Comparison of ENCODE assay signal across 20 cellular contexts in the genomic region with DNA sequence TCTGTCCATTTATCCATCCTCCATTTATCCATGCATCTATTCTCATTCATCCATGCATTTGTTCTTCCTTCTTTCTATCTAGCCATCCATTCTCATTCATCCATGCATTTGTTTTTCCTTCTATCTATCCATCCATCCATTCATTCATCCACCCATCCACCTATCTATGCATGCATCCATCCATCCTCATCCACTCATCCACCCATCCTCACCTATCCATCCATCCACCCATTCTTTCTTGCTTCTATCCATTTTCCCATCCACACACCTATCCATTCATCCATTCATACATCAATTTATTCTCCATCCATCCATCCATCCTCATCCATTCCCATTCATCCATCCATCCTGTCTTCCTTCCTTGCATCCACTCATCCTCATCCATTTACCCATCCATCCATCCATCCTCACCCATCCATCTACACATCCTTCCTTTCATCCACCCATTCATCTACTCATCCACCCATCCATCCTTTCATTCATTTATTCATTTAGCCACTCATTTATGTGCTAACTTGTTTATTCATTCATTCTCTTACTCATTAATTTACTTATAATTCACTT. TPM values are rescaled to one million over a fixed set of nuclear protein-coding genes. Genes with fewer than 3 reads are reported as not detected.
DNase-seq lines count a peak whose midpoint lies in the region; ATAC-seq and TF ChIP-seq lines count a peak whose summit lies in the region.
"Had no signal": no experiment of that assay in that cellular context is flagged by ENCODE, and none has a peak within 500 bp of the region (broad histone marks: within the 10 kb centered on the region; RNA-seq: fewer than 3 reads in every experiment).

No MANE protein-coding gene starts in this region.

- H3K27ac ChIP-seq in IMR-90 (ENCODE audit: insufficient read depth, low read length) (no peak overlapping the region), PC-9 (no peak overlapping the region)

- in situ Hi-C loops in IMR-90 (cut with MboI; ENCODE audit: low sequenced_read_pairs): no loop called here

- CTCF ChIA-PET in IMR-90 (lab: Yijun Ruan, JAX) (no interaction called here), PC-9 (lab: Charles Lee) (no interaction called here)

- H3F3A ChIP-seq in PC-9 (ENCODE audit: insufficient read depth, low read depth): no peaks in the 10 kb centered on the region

- no peak overlapping the region for H3K4me2 ChIP-seq in IMR-90 (ENCODE audit: low read depth, low read length)
- H3K4me2 ChIP-seq in PC-9: no peak overlapping the region
- H3K4me2 ChIP-seq: GM23338 had no signal

- no peak overlapping the region for H3K27ac Mint-ChIP-seq in natural killer cell treated with Interleukin-12 subunit alpha and Interleukin-12 subunit beta and Interleukin-15 and Interleukin-18, amount 100 ng/mL, for 72 hours
- no peak overlapping the region for H3K27ac Mint-ChIP-seq in natural killer cell
- no peak overlapping the region for H3K27ac Mint-ChIP-seq in endothelial cell (ENCODE audit: unreplicated experiment)
- H3K27ac Mint-ChIP-seq: GM23338 had no signal

- no peak overlapping the region for H3K14ac ChIP-seq in IMR-90 (replicated peaks; ENCODE audit: low read depth, low read length)

- no peaks in the 10 kb centered on the region for H3K27me3 ChIP-seq in IMR-90 (ENCODE audit: control insufficient read depth, insufficient read depth, low read length)
- peaks cover 28% of the 10 kb centered on the region; the same call in 1 of the 2 replicates for H3K27me3 ChIP-seq in PC-9 (ENCODE audit: insufficient read depth, low read depth)

- intact Hi-C loops in natural killer cell (cut with micrococcal nuclease) (no loop called here), IMR-90 (cut with micrococcal nuclease) (no loop called here), PC-9 (cut with micrococcal nuclease; ENCODE audit: unreplicated experiment) (no loop called here)

- H3K23ac ChIP-seq in IMR-90 (ENCODE audit: low read depth, low read length): no peak overlapping the region

- H2BK15ac ChIP-seq in IMR-90 (ENCODE audit: low read depth, low read length): no peak overlapping the region

- no peak overlapping the region for H2AK9ac ChIP-seq in IMR-90 (replicated peaks; ENCODE audit: low read depth, low read length, poor library complexity)

- no peak for ATAC-seq in natural killer cell treated with Interleukin-12 subunit alpha and Interleukin-12 subunit beta and Interleukin-15 and Interleukin-18, amount 100 ng/mL, for 72 hours
- ATAC-seq in natural killer cell (no peak), IMR-90 (ENCODE audit: low read depth) (no peak)
- ATAC-seq: GM23338 had no signal

- peaks cover 10% of the 10 kb centered on the region for H3K36me3 Mint-ChIP-seq in natural killer cell treated with Interleukin-12 subunit alpha and Interleukin-12 subunit beta and Interleukin-15 and Interleukin-18, amount 100 ng/mL, for 72 hours
- no peaks in the 10 kb centered on the region for H3K36me3 Mint-ChIP-seq in natural killer cell
- peaks cover 18% of the 10 kb centered on the region for H3K36me3 Mint-ChIP-seq in endothelial cell (ENCODE audit: low read depth, unreplicated experiment)
- H3K36me3 Mint-ChIP-seq: CD4-positive, alpha-beta memory T cell had no signal

- no peaks in the 10 kb centered on the region for H4K20me1 ChIP-seq in IMR-90 (ENCODE audit: insufficient read depth, low read length)
- no peaks in the 10 kb centered on the region for H4K20me1 ChIP-seq in PC-9 (ENCODE audit: insufficient read depth)

- no peak for TF ChIP-seq CTCF in natural killer cell (IDR thresholded peaks at IDR 0.05)
- no peak for TF ChIP-seq CTCF in IMR-90 (conservative IDR thresholded peaks at IDR 0.05; ENCODE audit: low read depth, low read length)
- no peak for TF ChIP-seq CTCF in endothelial cell (IDR thresholded peaks at IDR 0.05; ENCODE audit: unreplicated experiment)
- no peak for TF ChIP-seq CTCF in PC-9 (conservative IDR thresholded peaks at IDR 0.05)

- no peaks in the 10 kb centered on the region for H3K4me1 ChIP-seq in IMR-90 (ENCODE audit: control insufficient read depth, insufficient read depth, low read length)
- no peaks in the 10 kb centered on the region for H3K4me1 ChIP-seq in PC-9 (replicated peaks; ENCODE audit: insufficient read depth)
- H3K4me1 ChIP-seq: HAP-1 had no signal

- H3K18ac ChIP-seq in IMR-90 (ENCODE audit: low read depth, low read length): no peak overlapping the region

- H2AFZ ChIP-seq in IMR-90 (replicated peaks; ENCODE audit: low read length, poor library complexity) (no peak overlapping the region), PC-9 (no peak overlapping the region)
- H2AFZ ChIP-seq: GM23338 had no signal

- H3K4me1 Mint-ChIP-seq in natural killer cell treated with Interleukin-12 subunit alpha and Interleukin-12 subunit beta and Interleukin-15 and Interleukin-18, amount 100 ng/mL, for 72 hours (ENCODE audit: low read depth in 2 of 2): peaks cover 36 to 39% of the 10 kb centered on the region in 2 donors
- H3K4me1 Mint-ChIP-seq in natural killer cell (peaks cover 24 to 44% of the 10 kb centered on the region in 2 donors), endothelial cell (ENCODE audit: unreplicated experiment) (no peaks in the 10 kb centered on the region)
- H3K4me1 Mint-ChIP-seq: GM23338 had no signal

- H3K9me2 ChIP-seq in PC-9 (ENCODE audit: insufficient read depth): no peaks in the 10 kb centered on the region

- H3K4me3 ChIP-seq in IMR-90 (ENCODE audit: insufficient read depth, low read depth, low read length) (no peak overlapping the region), PC-9 (no peak overlapping the region)
- H3K4me3 ChIP-seq: GM23338, HAP-1 had no signal

- no peak overlapping the region for H4K5ac ChIP-seq in IMR-90 (ENCODE audit: low read depth, low read length)

- dilution Hi-C loops in IMR-90 (cut with HindIII; ENCODE audit: low sequenced_read_pairs, unreplicated experiment): no loop called here

- no peak for TF ChIP-seq POLR2A in IMR-90 (IDR thresholded peaks at IDR 0.05; ENCODE audit: low read depth, low read length)

- peaks cover 19% of the 10 kb centered on the region for H3K9me3 Mint-ChIP-seq in natural killer cell treated with Interleukin-12 subunit alpha and Interleukin-12 subunit beta and Interleukin-15 and Interleukin-18, amount 100 ng/mL, for 72 hours
- peaks cover 16 to 18% of the 10 kb centered on the region in 2 donors for H3K9me3 Mint-ChIP-seq in natural killer cell
- peaks cover 49% of the 10 kb centered on the region for H3K9me3 Mint-ChIP-seq in endothelial cell (ENCODE audit: unreplicated experiment)

- H2BK120ac ChIP-seq in IMR-90 (ENCODE audit: low read depth, low read length): no peak overlapping the region

- H3K79me2 ChIP-seq in PC-9 (ENCODE audit: low read depth): no peaks in the 10 kb centered on the region

- no peak for DNase-seq in natural killer cell treated with Interleukin-12 subunit alpha and Interleukin-12 subunit beta and Interleukin-15 and Interleukin-18, amount 100 ng/mL, for 72 hours (ENCODE audit: low spot score)
- DNase-seq in natural killer cell: no peak
- DNase-seq in IMR-90: no peak
- no peak for DNase-seq in endothelial cell (ENCODE audit: low spot score)
- no peak for DNase-seq in stimulated activated CD4-positive, alpha-beta T cell treated with anti-CD3 and anti-CD28 coated beads, Interleukin-4, amount 100 ng/mL, for 1 hour
- DNase-seq in PC-9: no peak
- DNase-seq: C1 segment of cervical spinal cord; Calu3; CD4-positive, alpha-beta memory T cell; COR-L47; DMS53; DMS79 treated with DMSO at 0.1 percent for 48 hours; GF-D8 had no signal

- H3K9me1 ChIP-seq in IMR-90 (ENCODE audit: insufficient read depth, low read length): no peaks in the 10 kb centered on the region

- H3K36me3 ChIP-seq in IMR-90 (ENCODE audit: control insufficient read depth, insufficient read depth, low read length) (no peaks in the 10 kb centered on the region), PC-9 (ENCODE audit: low read depth) (no peaks in the 10 kb centered on the region)
- H3K36me3 ChIP-seq: HAP-1 had no signal

- no peak overlapping the region for H2BK20ac ChIP-seq in IMR-90 (ENCODE audit: low read depth, low read length)

- BruUV-seq in IMR-90 (replicated peaks; lab: Mats Ljungman, UMichigan) (no TSS peak), PC-9 (replicated peaks; lab: Mats Ljungman, UMichigan) (no TSS peak)

- no peak overlapping the region for H3K4ac ChIP-seq in IMR-90 (ENCODE audit: low read depth, low read length)

- H3K56ac ChIP-seq in IMR-90 (ENCODE audit: extremely low read depth, insufficient read depth, low read length): no peak overlapping the region

- POLR2A ChIA-PET in IMR-90 (lab: Charles Lee; ENCODE audit: unreplicated experiment) (no interaction called here), PC-9 (lab: Charles Lee; ENCODE audit: unreplicated experiment) (no interaction called here)

- H2AK5ac ChIP-seq in IMR-90 (ENCODE audit: low read depth, low read length): no peak overlapping the region

- peak overlapping the region; percentile 62 for H2BK5ac ChIP-seq in IMR-90 (ENCODE audit: low read depth, low read length, poor library complexity, severe bottlenecking)

- H3K27me3 Mint-ChIP-seq in natural killer cell treated with Interleukin-12 subunit alpha and Interleukin-12 subunit beta and Interleukin-15 and Interleukin-18, amount 100 ng/mL, for 72 hours: peaks cover 2 to 8% of the 10 kb centered on the region in 2 donors
- H3K27me3 Mint-ChIP-seq in natural killer cell (ENCODE audit: low read depth in 2 of 2) (peaks cover 0 to 8% of the 10 kb centered on the region in 2 donors), endothelial cell (ENCODE audit: unreplicated experiment) (peaks cover 9% of the 10 kb centered on the region)

- no peak overlapping the region for H3K9ac ChIP-seq in IMR-90 (ENCODE audit: low read depth, low read length)

- no peak overlapping the region for H4K91ac ChIP-seq in IMR-90 (ENCODE audit: insufficient read depth, low read depth, low read length)

- H3K79me1 ChIP-seq in IMR-90 (ENCODE audit: low read depth in 1 of 2, low read length in 2 of 2): no peaks in the 10 kb centered on the region

- no peak for TF ChIP-seq RAD21 in IMR-90 (IDR thresholded peaks at IDR 0.05; ENCODE audit: low read length)

- H3K4me3 Mint-ChIP-seq in natural killer cell treated with Interleukin-12 subunit alpha and Interleukin-12 subunit beta and Interleukin-15 and Interleukin-18, amount 100 ng/mL, for 72 hours: peak overlapping the region; percentile 2
- H3K4me3 Mint-ChIP-seq in natural killer cell (no peak overlapping the region), endothelial cell (ENCODE audit: unreplicated experiment) (peak overlapping the region; percentile 40)
- H3K4me3 Mint-ChIP-seq: CD4-positive, alpha-beta memory T cell; GM23338 had no signal

- peaks cover 21% of the 10 kb centered on the region for H3K9me3 ChIP-seq in IMR-90 (ENCODE audit: control insufficient read depth, insufficient read depth, low read length)
- 0 out of 2 replicates have a peak, but pooled peaks cover 4% of the 10 kb centered on the region for H3K9me3 ChIP-seq in PC-9 (ENCODE audit: insufficient read depth, low read depth)
- H3K9me3 ChIP-seq: HAP-1 had no signal

- no peak overlapping the region for H4K8ac ChIP-seq in IMR-90 (ENCODE audit: low read depth in 2 of 2, low read length in 2 of 2)

RNA-seq across cellular contexts. Expression of gene ACTL9, which starts 20.3 kb away (rescaled TPM):
- not detected for total RNA-seq in natural killer cell treated with Interleukin-12 subunit alpha and Interleukin-12 subunit beta and Interleukin-15 and Interleukin-18, amount 100 ng/mL, for 72 hours
- total RNA-seq in natural killer cell (not detected), IMR-90 (2012; rRNA removed) (not detected in 2 replicates), endothelial cell (ENCODE audit: unreplicated experiment) (not detected), PC-9 (2021) (not detected in 2 replicates)
- not detected in 2 replicates for polyA plus RNA-seq in IMR-90 (2012; rRNA removed)
- polyA plus RNA-seq in IMR-90 (2012; cell fraction: cytosol; rRNA removed): not detected in 2 replicates
- polyA plus RNA-seq in IMR-90 (2012; cell fraction: nucleus; rRNA removed; ENCODE audit: low replicate concordance): not detected in 2 replicates
- total RNA-seq: A172; A673; Calu3; CD4-positive, alpha-beta memory T cell; Daoy; G401; GM23338 had no signal
- polyA plus RNA-seq: BJ; CD4-positive, alpha-beta memory T cell; GM23338 had no signal

RNA-seq across cellular contexts. Expression of gene OR2Z1, which starts 43.1 kb away (rescaled TPM):
- total RNA-seq in natural killer cell treated with Interleukin-12 subunit alpha and Interleukin-12 subunit beta and Interleukin-15 and Interleukin-18, amount 100 ng/mL, for 72 hours: not detected
- under 1 TPM in 1 of 3 donors, not detected in 2; 0.43 TPM for total RNA-seq in natural killer cell
- not detected in 2 replicates for total RNA-seq in IMR-90 (2012; rRNA removed)
- polyA plus RNA-seq in IMR-90 (2012; rRNA removed): not detected in 2 replicates
- polyA plus RNA-seq in IMR-90 (2012; cell fraction: cytosol; rRNA removed): not detected in 2 replicates
- polyA plus RNA-seq in IMR-90 (2012; cell fraction: nucleus; rRNA removed; ENCODE audit: low replicate concordance): not detected in 2 replicates
- total RNA-seq in endothelial cell (ENCODE audit: unreplicated experiment): not detected
- total RNA-seq in PC-9 (2021): not detected in 2 replicates
- total RNA-seq: A172; A673; Calu3; CD4-positive, alpha-beta memory T cell; Daoy; G401; GM23338 had no signal
- polyA plus RNA-seq: BJ; CD4-positive, alpha-beta memory T cell; GM23338 had no signal

RNA-seq across cellular contexts. Expression of gene NFILZ, which starts 47.9 kb away (rescaled TPM):
- not detected for total RNA-seq in natural killer cell treated with Interleukin-12 subunit alpha and Interleukin-12 subunit beta and Interleukin-15 and Interleukin-18, amount 100 ng/mL, for 72 hours
- total RNA-seq in natural killer cell (not detected), IMR-90 (2012; rRNA removed) (not detected in 2 replicates), endothelial cell (ENCODE audit: unreplicated experiment) (not detected), PC-9 (2021) (not detected in 2 replicates)
- not detected in 2 replicates for polyA plus RNA-seq in IMR-90 (2012; rRNA removed)
- polyA plus RNA-seq in IMR-90 (2012; cell fraction: cytosol; rRNA removed): not detected in 2 replicates
- not detected in 2 replicates for polyA plus RNA-seq in IMR-90 (2012; cell fraction: nucleus; rRNA removed; ENCODE audit: low replicate concordance)
- total RNA-seq: A172; A673; Calu3; CD4-positive, alpha-beta memory T cell; Daoy; G401; GM23338 had no signal
- polyA plus RNA-seq: BJ; CD4-positive, alpha-beta memory T cell; GM23338 had no signal
